9 cellular contexts compared by ENCODE assay signal in genomic region chr2:12965540-12966269, GRCh38.
DNase-seq lines count a peak whose midpoint lies in the region; ATAC-seq and TF ChIP-seq lines count a peak whose summit lies in the region.
"Had no signal": no experiment of that assay in that cellular context is flagged by ENCODE, and none has a peak within 500 bp of the region (broad histone marks: within the 10 kb centered on the region; RNA-seq: fewer than 3 reads in every experiment).

No MANE protein-coding gene starts in this region.

- no peak overlapping the region for H3K14ac ChIP-seq in H9 (ENCODE audit: insufficient read depth, low read length)

- no peak overlapping the region for H3K18ac ChIP-seq in H9 (ENCODE audit: insufficient read length, low read depth, low read length)

- H3K27me3 Mint-ChIP-seq in activated naive CD4-positive, alpha-beta T cell treated with anti-CD3 and anti-CD28 coated beads, Interleukin-2, amount 50 U/mL, for 24 hours: peaks cover 2% of the 10 kb centered on the region
- no peaks in the 10 kb centered on the region for H3K27me3 Mint-ChIP-seq in H9 (ENCODE audit: low read depth)

- H3K79me1 ChIP-seq in H9 (ENCODE audit: insufficient read depth, low read depth, low read length, poor library complexity, severe bottlenecking): no peaks in the 10 kb centered on the region

- H3K4me2 ChIP-seq in H9 (ENCODE audit: insufficient read depth, insufficient read length, low read length): no peak overlapping the region

- H3K27ac ChIP-seq in H9 (ENCODE audit: insufficient read length, low read depth, low read length): no peak overlapping the region
- H3K27ac ChIP-seq: cardiac muscle cell had no signal

- no peaks in the 10 kb centered on the region for H3K27me3 ChIP-seq in H9 (ENCODE audit: insufficient read depth, low read length)
- H3K27me3 ChIP-seq: cardiac muscle cell had no signal

- no peak overlapping the region for H2AK5ac ChIP-seq in H9 (ENCODE audit: insufficient read length, low read length)

- no peak overlapping the region for H3K23ac ChIP-seq in H9 (ENCODE audit: insufficient read length, low read depth, low read length)

- no peak overlapping the region for H2BK12ac ChIP-seq in H9 (ENCODE audit: insufficient read length, low read depth, low read length)

- no peak overlapping the region for H4K5ac ChIP-seq in H9 (ENCODE audit: insufficient read length, low read depth, low read length)

- peak overlapping the region; percentile 71 for H3K27ac Mint-ChIP-seq in activated naive CD4-positive, alpha-beta T cell treated with anti-CD3 and anti-CD28 coated beads, Interleukin-2, amount 50 U/mL, for 24 hours
- no peak overlapping the region for H3K27ac Mint-ChIP-seq in H9

- no peak overlapping the region for H2BK5ac ChIP-seq in H9 (ENCODE audit: insufficient read length, low read length)

- no peaks in the 10 kb centered on the region for H3K4me1 ChIP-seq in H9 (ENCODE audit: insufficient read depth, low read length)

- H2BK15ac ChIP-seq in H9 (ENCODE audit: low read depth, low read length): no peak overlapping the region

- no peaks in the 10 kb centered on the region for H3K9me3 Mint-ChIP-seq in activated naive CD4-positive, alpha-beta T cell treated with anti-CD3 and anti-CD28 coated beads, Interleukin-2, amount 50 U/mL, for 24 hours
- H3K9me3 Mint-ChIP-seq in H9: no peaks in the 10 kb centered on the region

- no peak overlapping the region for H3K4me3 ChIP-seq in foreskin fibroblast (ENCODE audit: low read depth in 1 of 2, low read length in 2 of 2)
- H3K4me3 ChIP-seq: cardiac muscle cell had no signal

- H4K91ac ChIP-seq in H9 (ENCODE audit: insufficient read length, low read depth, low read length): no peak overlapping the region

- H3K4me3 Mint-ChIP-seq in activated naive CD4-positive, alpha-beta T cell treated with anti-CD3 and anti-CD28 coated beads, Interleukin-2, amount 50 U/mL, for 24 hours: peak overlapping the region; percentile 64
- H3K4me3 Mint-ChIP-seq in H9: no peak overlapping the region

- no peaks in the 10 kb centered on the region for H3K9me3 ChIP-seq in H9 (ENCODE audit: control insufficient read depth, low read depth, low read length)

- H3T11ph ChIP-seq in H9 (ENCODE audit: low read length): no peak overlapping the region

- no peak overlapping the region for H2BK20ac ChIP-seq in H9 (ENCODE audit: low read depth, low read length, poor library complexity, severe bottlenecking)

- no peak overlapping the region for H2AFZ ChIP-seq in H9 (ENCODE audit: low read length)

- H3K4me1 Mint-ChIP-seq in activated naive CD4-positive, alpha-beta T cell treated with anti-CD3 and anti-CD28 coated beads, Interleukin-2, amount 50 U/mL, for 24 hours: peaks cover 22% of the 10 kb centered on the region
- H3K4me1 Mint-ChIP-seq in H9: peaks cover 4 to 6% of the 10 kb centered on the region in 2 experiments; a peak in 3 of 4 replicates

- no peaks in the 10 kb centered on the region for H3K36me3 Mint-ChIP-seq in activated naive CD4-positive, alpha-beta T cell treated with anti-CD3 and anti-CD28 coated beads, Interleukin-2, amount 50 U/mL, for 24 hours
- no peaks in the 10 kb centered on the region for H3K36me3 Mint-ChIP-seq in H9 (ENCODE audit: insufficient read depth in 1 of 3, low read depth in 3 of 3)

- H2BK120ac ChIP-seq in H9 (ENCODE audit: low read depth, low read length, poor library complexity, severe bottlenecking): no peak overlapping the region

- H4K20me1 ChIP-seq in H9 (ENCODE audit: control insufficient read depth, insufficient read depth, insufficient read length): no peaks in the 10 kb centered on the region

- no peak for DNase-seq in activated naive CD4-positive, alpha-beta T cell treated with anti-CD3 and anti-CD28 coated beads, Interleukin-2, amount 50 U/mL, for 16 hours
- DNase-seq in foreskin fibroblast (peak; percentile 62 to 77), superior temporal gyrus (ENCODE audit: extremely low spot score) (peak; percentile 16), NCI-H524 treated with DMSO at 0.1 percent for 48 hours (lab: John Stamatoyannopoulos, UW) (no peak), H9 (no peak)

- no peaks in the 10 kb centered on the region for H3K23me2 ChIP-seq in H9 (ENCODE audit: insufficient read length, low read depth, low read length, poor library complexity, severe bottlenecking)

- H3K56ac ChIP-seq in H9 (ENCODE audit: insufficient read length, low read depth, low read length): no peak overlapping the region

- no peaks in the 10 kb centered on the region for H3K79me2 ChIP-seq in H9 (ENCODE audit: insufficient read depth, low read length)

- ATAC-seq in SK-N-SH treated with all-trans-retinoic acid at 6 μM for 48 hours (peak; percentile 99), GM21515 (IDR thresholded peaks at IDR 0.05; ENCODE audit: unreplicated experiment) (no peak)

- H4K8ac ChIP-seq in H9 (replicated peaks; ENCODE audit: insufficient read length, low read depth, low read length): no peak overlapping the region

- H3K4ac ChIP-seq in H9 (ENCODE audit: low read depth, low read length): no peak overlapping the region

- H3K9ac ChIP-seq in H9 (ENCODE audit: extremely low read depth, insufficient read length, low read length): no peak overlapping the region

- TF ChIP-seq CTCF in foreskin fibroblast (IDR thresholded peaks at IDR 0.05; ENCODE audit: low read depth, low read length) (no peak), H9 (conservative IDR thresholded peaks at IDR 0.05) (no peak)

TF ChIP-seq in SK-N-SH treated with all-trans-retinoic acid at 6 μM for 48 hours, 23 proteins besides CTCF, POLR2A, EP300 and RAD21:
- TF ChIP-seq ZFP30 (CRISPR knock-in tag; IDR thresholded peaks at IDR 0.05): no peak
- TF ChIP-seq CSRNP3 (CRISPR knock-in tag; IDR thresholded peaks at IDR 0.05): peak; percentile 41; the same call in 1 of the 2 replicates
- peak; percentile 95 for TF ChIP-seq CREB5 (CRISPR knock-in tag; IDR thresholded peaks at IDR 0.05; ENCODE audit: low read depth)
- TF ChIP-seq ZNF8 (CRISPR knock-in tag; IDR thresholded peaks at IDR 0.05): peak; percentile 47; the same call in 1 of the 2 replicates
- peak; percentile 51; the same call in 1 of the 2 replicates for TF ChIP-seq TCF4 (CRISPR knock-in tag; IDR thresholded peaks at IDR 0.05; ENCODE audit: borderline replicate concordance)
- no peak for TF ChIP-seq ZFP3 (CRISPR knock-in tag; IDR thresholded peaks at IDR 0.05)
- TF ChIP-seq ISL1 (CRISPR knock-in tag; IDR thresholded peaks at IDR 0.05): peak; percentile 25
- 0 out of 2 replicates have a peak, but pooled peaks have one; percentile 3 for TF ChIP-seq PATZ1 (CRISPR knock-in tag; IDR thresholded peaks at IDR 0.05; ENCODE audit: borderline replicate concordance)
- peak; percentile 70; the same call in 1 of the 2 replicates for TF ChIP-seq SNAI2 (CRISPR knock-in tag; IDR thresholded peaks at IDR 0.05)
- TF ChIP-seq CSDC2 (CRISPR knock-in tag; IDR thresholded peaks at IDR 0.05): no peak
TF ChIP-seq in SK-N-SH treated with all-trans-retinoic acid at 6 μM for 48 hours: peak in this region for 7.

Comparison
In these comparisons a context has a peak if more than half of its experiments do, and no peak if none do; other contexts are left out.
1. DNase-seq: peak in foreskin fibroblast (2 of 2) and superior temporal gyrus (single experiment); none in activated naive CD4-positive, alpha-beta T cell treated with anti-CD3 and anti-CD28 coated beads, Interleukin-2, amount 50 U/mL, for 16 hours (single experiment), NCI-H524 treated with DMSO at 0.1 percent for 48 hours (single experiment) and H9 (single experiment).